In genomic region chr7:150570712-150571465, GRCh38 we compare ENCODE assay signal across 21 cellular contexts. TPM values are rescaled to one million over a fixed set of nuclear protein-coding genes. Genes with fewer than 3 reads are reported as not detected.
DNase-seq lines count a peak whose midpoint lies in the region; ATAC-seq and TF ChIP-seq lines count a peak whose summit lies in the region.
"Had no signal": no experiment of that assay in that cellular context is flagged by ENCODE, and none has a peak within 500 bp of the region (broad histone marks: within the 10 kb centered on the region; RNA-seq: fewer than 3 reads in every experiment).

No MANE protein-coding gene starts in this region.

- H3K4me1 Mint-ChIP-seq in stimulated activated naive CD8-positive, alpha-beta T cell treated with anti-CD3 and anti-CD28 coated beads, Interleukin-15, Interleukin-2, amounts not matched to agents 100 ng/mL and 50 ng/mL, for 24 hours (ENCODE audit: low read depth) = peaks cover 51% of the 10 kb centered on the region
- peaks cover 35% of the 10 kb centered on the region for H3K4me1 Mint-ChIP-seq in activated CD8-positive, alpha-beta T cell treated with anti-CD3 and anti-CD28 coated beads, Interleukin-2, amount 10 ng/mL, durations not matched to agents 7 days and 5 days (ENCODE audit: low read depth)
- peaks cover 48% of the 10 kb centered on the region for H3K4me1 Mint-ChIP-seq in endothelial cell (ENCODE audit: unreplicated experiment)

- TF ChIP-seq CTCF in endothelial cell (IDR thresholded peaks at IDR 0.05; ENCODE audit: unreplicated experiment) = no peak

- POLR2A ChIA-PET in activated CD8-positive, alpha-beta T cell treated with anti-CD3 and anti-CD28 coated beads, Interleukin-2, amount 10 ng/mL, durations not matched to agents 7 days and 5 days (lab: Charles Lee) = interaction anchor here (0.9 to 5.1 kb wide), 7 partner anchors 8 to 185 kb away, joined by 3 to 73 read pairs (median 8); partner anchors contain the start of genes GIMAP5, GIMAP7 and GIMAP8

- H3K4me3 Mint-ChIP-seq in stimulated activated naive CD8-positive, alpha-beta T cell treated with anti-CD3 and anti-CD28 coated beads, Interleukin-15, Interleukin-2, amounts not matched to agents 100 ng/mL and 50 ng/mL, for 24 hours = no peak overlapping the region
- peak overlapping the region; percentile 88 for H3K4me3 Mint-ChIP-seq in activated CD8-positive, alpha-beta T cell treated with anti-CD3 and anti-CD28 coated beads, Interleukin-2, amount 10 ng/mL, durations not matched to agents 7 days and 5 days
- H3K4me3 Mint-ChIP-seq in endothelial cell (ENCODE audit: unreplicated experiment) = peak overlapping the region; percentile 37

- H3K36me3 Mint-ChIP-seq in stimulated activated naive CD8-positive, alpha-beta T cell treated with anti-CD3 and anti-CD28 coated beads, Interleukin-15, Interleukin-2, amounts not matched to agents 100 ng/mL and 50 ng/mL, for 24 hours (ENCODE audit: low read depth) = peaks cover 61% of the 10 kb centered on the region
- peaks cover 82% of the 10 kb centered on the region for H3K36me3 Mint-ChIP-seq in activated CD8-positive, alpha-beta T cell treated with anti-CD3 and anti-CD28 coated beads, Interleukin-2, amount 10 ng/mL, durations not matched to agents 7 days and 5 days (ENCODE audit: low read depth)
- peaks cover 30% of the 10 kb centered on the region for H3K36me3 Mint-ChIP-seq in endothelial cell (ENCODE audit: low read depth, unreplicated experiment)

- H3K9me3 Mint-ChIP-seq in stimulated activated naive CD8-positive, alpha-beta T cell treated with anti-CD3 and anti-CD28 coated beads, Interleukin-15, Interleukin-2, amounts not matched to agents 100 ng/mL and 50 ng/mL, for 24 hours = peaks cover 15% of the 10 kb centered on the region
- peaks cover 25% of the 10 kb centered on the region for H3K9me3 Mint-ChIP-seq in activated CD8-positive, alpha-beta T cell treated with anti-CD3 and anti-CD28 coated beads, Interleukin-2, amount 10 ng/mL, durations not matched to agents 7 days and 5 days (ENCODE audit: insufficient read depth)
- H3K9me3 Mint-ChIP-seq in endothelial cell (ENCODE audit: unreplicated experiment) = peaks cover 13% of the 10 kb centered on the region

- CTCF ChIA-PET in activated CD8-positive, alpha-beta T cell treated with anti-CD3 and anti-CD28 coated beads, Interleukin-2, amount 10 ng/mL, durations not matched to agents 7 days and 5 days (lab: Charles Lee) = interaction anchor here (1.2 to 4.8 kb wide), 7 partner anchors 11 to 208 kb away, joined by 3 to 60 read pairs (median 4); partner anchors contain the start of genes GIMAP1 and GIMAP8

- peak overlapping the region; percentile 97 for H3K27ac Mint-ChIP-seq in stimulated activated naive CD8-positive, alpha-beta T cell treated with anti-CD3 and anti-CD28 coated beads, Interleukin-15, Interleukin-2, amounts not matched to agents 100 ng/mL and 50 ng/mL, for 24 hours
- peak overlapping the region; percentile 90 for H3K27ac Mint-ChIP-seq in activated CD8-positive, alpha-beta T cell treated with anti-CD3 and anti-CD28 coated beads, Interleukin-2, amount 10 ng/mL, durations not matched to agents 7 days and 5 days
- H3K27ac Mint-ChIP-seq in endothelial cell (ENCODE audit: unreplicated experiment) = peak overlapping the region; percentile 69

- no peaks in the 10 kb centered on the region for H3K27me3 Mint-ChIP-seq in stimulated activated naive CD8-positive, alpha-beta T cell treated with anti-CD3 and anti-CD28 coated beads, Interleukin-15, Interleukin-2, amounts not matched to agents 100 ng/mL and 50 ng/mL, for 24 hours
- no peaks in the 10 kb centered on the region for H3K27me3 Mint-ChIP-seq in activated CD8-positive, alpha-beta T cell treated with anti-CD3 and anti-CD28 coated beads, Interleukin-2, amount 10 ng/mL, durations not matched to agents 7 days and 5 days (ENCODE audit: low read depth)
- H3K27me3 Mint-ChIP-seq in endothelial cell (ENCODE audit: unreplicated experiment) = peaks cover 5% of the 10 kb centered on the region

- no peak for DNase-seq in stimulated activated naive CD8-positive, alpha-beta T cell treated with anti-CD3 and anti-CD28 coated beads, Interleukin-15, Interleukin-2, amounts not matched to agents 100 U/mL and 50 U/mL, for 24 hours
- DNase-seq in activated CD8-positive, alpha-beta T cell treated with anti-CD3 and anti-CD28 coated beads, Interleukin-2, amount 10 ng/mL, durations not matched to agents 7 days and 5 days = no peak
- DNase-seq in endothelial cell (ENCODE audit: low spot score) (no peak), NCI-H2196 (lab: John Stamatoyannopoulos, UW; ENCODE audit: unreplicated experiment) (no peak), dermis blood vessel endothelial cell (no peak), T1000 (lab: John Stamatoyannopoulos, UW) (no peak)
- DNase-seq: AML-193; DMS153; foreskin melanocyte; left colon; mucosa of descending colon; NCI-H187 treated with DMSO at 0.1 percent for 48 hours; stimulated activated CD4-positive, alpha-beta T cell treated with anti-CD3 and anti-CD28 coated beads, Interleukin-4, amount 100 ng/mL, for 4 hours; stimulated activated CD8-positive, alpha-beta memory T cell treated with anti-CD3 and anti-CD28 coated beads, Interleukin-4, amount 100 ng/mL, for 48 hours; testis had no signal

- ATAC-seq in stimulated activated naive CD8-positive, alpha-beta T cell treated with anti-CD3 and anti-CD28 coated beads, Interleukin-15, Interleukin-2, amounts not matched to agents 100 U/mL and 50 U/mL, for 24 hours = no peak
- ATAC-seq in activated CD8-positive, alpha-beta T cell treated with anti-CD3 and anti-CD28 coated beads, Interleukin-2, amount 10 ng/mL, durations not matched to agents 7 days and 5 days = no peak
- ATAC-seq: activated CD4-positive, CD25-positive, alpha-beta regulatory T cell treated with anti-CD3 and anti-CD28 coated beads, Interleukin-2, amount 50 U/mL, for 24 hours; left colon; mucosa of descending colon had no signal

RNA-seq across cellular contexts. Expression of gene GIMAP4, which starts 3.7 kb away (rescaled TPM):
- 100 to 1,000 TPM; 174 to 186 TPM for total RNA-seq in activated CD8-positive, alpha-beta T cell treated with anti-CD3 and anti-CD28 coated beads, Interleukin-2, amount 10 ng/mL, durations not matched to agents 7 days and 5 days
- 6.4 TPM for total RNA-seq in endothelial cell (ENCODE audit: unreplicated experiment)
- total RNA-seq in dermis blood vessel endothelial cell = 388 and 408 TPM in 2 replicates
- total RNA-seq: astrocyte, MCF 10A, osteoblast, RPMI7951 had no signal

RNA-seq across cellular contexts. Expression of gene GIMAP7, which starts 56.2 kb away (rescaled TPM):
- 100 to 1,000 TPM; 134 TPM for total RNA-seq in activated CD8-positive, alpha-beta T cell treated with anti-CD3 and anti-CD28 coated beads, Interleukin-2, amount 10 ng/mL, durations not matched to agents 7 days and 5 days
- 2.2 TPM for total RNA-seq in endothelial cell (ENCODE audit: unreplicated experiment)
- total RNA-seq in dermis blood vessel endothelial cell = 111 and 145 TPM in 2 replicates
- total RNA-seq: astrocyte, MCF 10A, osteoblast, RPMI7951 had no signal

Comparison
In these comparisons a context has a peak if more than half of its experiments do, and no peak if none do; other contexts are left out.
1. RNA of gene GIMAP4, which starts 3.7 kb away (total RNA-seq): 388 to 408 TPM in dermis blood vessel endothelial cell and 174 to 186 TPM in activated CD8-positive, alpha-beta T cell treated with anti-CD3 and anti-CD28 coated beads, Interleukin-2, amount 10 ng/mL, durations not matched to agents 7 days and 5 days; 6.4 TPM in endothelial cell (single experiment); every median in the first group is over 10 times any median in the second.
2. RNA of gene GIMAP7, which starts 56.2 kb away (total RNA-seq): 111 to 145 TPM in dermis blood vessel endothelial cell and 134 TPM in activated CD8-positive, alpha-beta T cell treated with anti-CD3 and anti-CD28 coated beads, Interleukin-2, amount 10 ng/mL, durations not matched to agents 7 days and 5 days; 2.2 TPM in endothelial cell (single experiment); every median in the first group is over 10 times any median in the second.
3. Peak in every context shown above with its lines, with median percentiles within 50 percentile points of each other: H3K27ac Mint-ChIP-seq.